8 cellular contexts compared by ENCODE assay signal in the genomic region with DNA sequence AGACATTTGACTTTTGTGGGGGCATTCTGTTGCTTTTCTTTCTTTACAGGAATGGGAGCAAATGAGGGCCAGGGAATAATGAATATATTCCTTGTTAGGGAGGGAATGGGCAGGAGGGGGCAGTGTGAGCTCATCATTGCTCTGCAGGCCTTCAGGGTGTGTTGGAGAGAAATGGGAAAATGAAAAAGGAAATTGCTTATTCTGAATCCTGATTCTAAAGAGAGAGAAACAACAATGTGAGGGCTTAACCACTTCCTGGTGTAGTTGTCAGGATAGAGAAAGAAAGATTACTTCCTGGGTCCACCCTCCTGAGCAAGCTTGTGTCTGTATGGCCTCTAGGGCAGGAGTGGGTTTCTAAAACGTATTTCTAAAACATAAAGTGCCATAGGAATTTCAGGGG. TPM values are rescaled to one million over a fixed set of nuclear protein-coding genes. Genes with fewer than 3 reads are reported as not detected.
DNase-seq lines count a peak whose midpoint lies in the region; ATAC-seq and TF ChIP-seq lines count a peak whose summit lies in the region.

No MANE protein-coding gene starts in this region.

- peak overlapping the region; percentile 65 for H3K4me3 Mint-ChIP-seq in stimulated activated naive CD8-positive, alpha-beta T cell treated with anti-CD3 and anti-CD28 coated beads, Interleukin-15, Interleukin-2, amounts not matched to agents 100 ng/mL and 50 ng/mL, for 24 hours

- peak overlapping the region; percentile 92 for H3K27ac Mint-ChIP-seq in stimulated activated naive CD8-positive, alpha-beta T cell treated with anti-CD3 and anti-CD28 coated beads, Interleukin-15, Interleukin-2, amounts not matched to agents 100 ng/mL and 50 ng/mL, for 24 hours

- H3K27me3 ChIP-seq in SK-N-SH (ENCODE audit: insufficient read depth): no peaks in the 10 kb centered on the region
- no peaks in the 10 kb centered on the region for H3K27me3 ChIP-seq in breast epithelium

- intact Hi-C loops in breast epithelium (cut with DNase I; ENCODE audit: low total_unique reads): no loop called here

- H3K4me3 ChIP-seq in SK-N-SH (ENCODE audit: low read depth in 2 of 2, low read length in 1 of 2) (no peak overlapping the region; a peak in 1 of 4 replicates), breast epithelium (no peak overlapping the region)

- H3K27me3 Mint-ChIP-seq in stimulated activated naive CD8-positive, alpha-beta T cell treated with anti-CD3 and anti-CD28 coated beads, Interleukin-15, Interleukin-2, amounts not matched to agents 100 ng/mL and 50 ng/mL, for 24 hours: no peaks in the 10 kb centered on the region

- TF ChIP-seq EP300 in SK-N-SH (IDR thresholded peaks at IDR 0.05; ENCODE audit: borderline replicate concordance in 1 of 2, low read depth in 1 of 2, low read length in 1 of 2): no peak

- H3K36me3 ChIP-seq in SK-N-SH (replicated peaks in 1 of 2; ENCODE audit: control insufficient read depth in 1 of 2, insufficient read depth in 2 of 2, low read length in 1 of 2) (peaks cover 0 to 39% of the 10 kb centered on the region in 2 experiments), breast epithelium (no peaks in the 10 kb centered on the region)

- TF ChIP-seq CTCF in SK-N-SH (IDR thresholded peaks at IDR 0.05): peak; percentile 76
- TF ChIP-seq CTCF in breast epithelium (IDR thresholded peaks at IDR 0.05): peak in 2 of 3 donors; percentile 52 to 60

- POLR2A ChIA-PET in SK-N-SH (lab: Yijun Ruan, JAX): no interaction called here

- TF ChIP-seq RAD21 in SK-N-SH (IDR thresholded peaks at IDR 0.05; ENCODE audit: low read length): peak; percentile 68

- CTCF ChIA-PET in SK-N-SH (lab: Yijun Ruan, JAX): interaction anchor here (0.7 to 1.7 kb wide), 8 partner anchors 19 to 937 kb away, joined by 3 to 6 read pairs (median 4); no protein-coding TSS in a partner anchor

- H3K4me1 Mint-ChIP-seq in stimulated activated naive CD8-positive, alpha-beta T cell treated with anti-CD3 and anti-CD28 coated beads, Interleukin-15, Interleukin-2, amounts not matched to agents 100 ng/mL and 50 ng/mL, for 24 hours (ENCODE audit: low read depth): peaks cover 67% of the 10 kb centered on the region

- TF ChIP-seq POLR2A in breast epithelium (IDR thresholded peaks at IDR 0.05): no peak

- H3F3A ChIP-seq in SK-N-SH (replicated peaks; ENCODE audit: insufficient read depth): no peaks in the 10 kb centered on the region

- no peaks in the 10 kb centered on the region for H4K20me1 ChIP-seq in SK-N-SH (ENCODE audit: insufficient read depth)

- H3K36me3 Mint-ChIP-seq in stimulated activated naive CD8-positive, alpha-beta T cell treated with anti-CD3 and anti-CD28 coated beads, Interleukin-15, Interleukin-2, amounts not matched to agents 100 ng/mL and 50 ng/mL, for 24 hours (ENCODE audit: low read depth): peaks cover 13% of the 10 kb centered on the region

- peak overlapping the region; percentile 48; the same call in 1 of the 2 replicates for H2AFZ ChIP-seq in SK-N-SH (ENCODE audit: low read depth)

- ATAC-seq in HG03571 (IDR thresholded peaks at IDR 0.05; ENCODE audit: unreplicated experiment) (peak; percentile 22), HG03432 (IDR thresholded peaks at IDR 0.05; ENCODE audit: unreplicated experiment) (no peak)

- no peaks in the 10 kb centered on the region for H3K9me2 ChIP-seq in SK-N-SH

- peaks cover 5% of the 10 kb centered on the region for H3K9me3 Mint-ChIP-seq in stimulated activated naive CD8-positive, alpha-beta T cell treated with anti-CD3 and anti-CD28 coated beads, Interleukin-15, Interleukin-2, amounts not matched to agents 100 ng/mL and 50 ng/mL, for 24 hours

- H3K27ac ChIP-seq in SK-N-SH (ENCODE audit: low read depth in 2 of 2, low read length in 1 of 2) (no peak overlapping the region), breast epithelium (peak overlapping the region in 1 of 2 donors; percentile 3)

- no peaks in the 10 kb centered on the region for H3K79me2 ChIP-seq in SK-N-SH (ENCODE audit: insufficient read depth)

- DNase-seq in NCI-H446 (lab: John Stamatoyannopoulos, UW) (peak; percentile 4 to 26), NCI-H446 treated with DMSO at 0.1 percent for 48 hours (lab: John Stamatoyannopoulos, UW) (no peak), SK-N-SH (peak; percentile 51), breast epithelium (ENCODE audit: low spot score in 2 of 2) (no peak), kidney glomerular epithelial cell (lab: John Stamatoyannopoulos, UW) (peak; percentile 71)

- H3K4me1 ChIP-seq in SK-N-SH (ENCODE audit: control insufficient read depth in 1 of 2, insufficient read depth in 2 of 2, low read depth in 1 of 2, low read length in 1 of 2): no peaks in the 10 kb centered on the region
- no peaks in the 10 kb centered on the region for H3K4me1 ChIP-seq in breast epithelium

- no peaks in the 10 kb centered on the region for H3K9me3 ChIP-seq in SK-N-SH
- no peaks in the 10 kb centered on the region for H3K9me3 ChIP-seq in breast epithelium

- H3K4me2 ChIP-seq in SK-N-SH: no peak overlapping the region

- 100% methylated on average over 1 of the region's 1 CpG for WGBS in SK-N-SH (ENCODE audit: low lambda C conversion rate)

- no peak overlapping the region for H3K9ac ChIP-seq in SK-N-SH

TF ChIP-seq in SK-N-SH, 30 proteins besides CTCF, POLR2A, EP300 and RAD21:
- TF ChIP-seq FOXM1 (IDR thresholded peaks at IDR 0.05; ENCODE audit: low read depth) (no peak), TCF12 (IDR thresholded peaks at IDR 0.05) (no peak), TEAD4 (IDR thresholded peaks at IDR 0.05; ENCODE audit: borderline replicate concordance, insufficient read depth) (no peak), GABPA (IDR thresholded peaks at IDR 0.05; ENCODE audit: low read depth) (no peak), SMC3 (IDR thresholded peaks at IDR 0.05; ENCODE audit: low read depth, low read length) (peak; percentile 50), FOSL2 (IDR thresholded peaks at IDR 0.05; ENCODE audit: borderline replicate concordance, low read depth) (no peak)
- TF ChIP-seq, protein P1, sequence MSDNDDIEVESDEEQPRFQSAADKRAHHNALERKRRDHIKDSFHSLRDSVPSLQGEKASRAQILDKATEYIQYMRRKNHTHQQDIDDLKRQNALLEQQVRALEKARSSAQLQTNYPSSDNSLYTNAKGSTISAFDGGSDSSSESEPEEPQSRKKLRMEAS (IDR thresholded peaks at IDR 0.05; ENCODE audit: low read depth): no peak
- TF ChIP-seq, protein P2, sequence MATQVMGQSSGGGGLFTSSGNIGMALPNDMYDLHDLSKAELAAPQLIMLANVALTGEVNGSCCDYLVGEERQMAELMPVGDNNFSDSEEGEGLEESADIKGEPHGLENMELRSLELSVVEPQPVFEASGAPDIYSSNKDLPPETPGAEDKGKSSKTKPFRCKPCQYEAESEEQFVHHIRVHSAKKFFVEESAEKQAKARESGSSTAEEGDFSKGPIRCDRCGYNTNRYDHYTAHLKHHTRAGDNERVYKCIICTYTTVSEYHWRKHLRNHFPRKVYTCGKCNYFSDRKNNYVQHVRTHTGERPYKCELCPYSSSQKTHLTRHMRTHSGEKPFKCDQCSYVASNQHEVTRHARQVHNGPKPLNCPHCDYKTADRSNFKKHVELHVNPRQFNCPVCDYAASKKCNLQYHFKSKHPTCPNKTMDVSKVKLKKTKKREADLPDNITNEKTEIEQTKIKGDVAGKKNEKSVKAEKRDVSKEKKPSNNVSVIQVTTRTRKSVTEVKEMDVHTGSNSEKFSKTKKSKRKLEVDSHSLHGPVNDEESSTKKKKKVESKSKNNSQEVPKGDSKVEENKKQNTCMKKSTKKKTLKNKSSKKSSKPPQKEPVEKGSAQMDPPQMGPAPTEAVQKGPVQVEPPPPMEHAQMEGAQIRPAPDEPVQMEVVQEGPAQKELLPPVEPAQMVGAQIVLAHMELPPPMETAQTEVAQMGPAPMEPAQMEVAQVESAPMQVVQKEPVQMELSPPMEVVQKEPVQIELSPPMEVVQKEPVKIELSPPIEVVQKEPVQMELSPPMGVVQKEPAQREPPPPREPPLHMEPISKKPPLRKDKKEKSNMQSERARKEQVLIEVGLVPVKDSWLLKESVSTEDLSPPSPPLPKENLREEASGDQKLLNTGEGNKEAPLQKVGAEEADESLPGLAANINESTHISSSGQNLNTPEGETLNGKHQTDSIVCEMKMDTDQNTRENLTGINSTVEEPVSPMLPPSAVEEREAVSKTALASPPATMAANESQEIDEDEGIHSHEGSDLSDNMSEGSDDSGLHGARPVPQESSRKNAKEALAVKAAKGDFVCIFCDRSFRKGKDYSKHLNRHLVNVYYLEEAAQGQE (IDR thresholded peaks at IDR 0.05; ENCODE audit: low read depth, low read length): no peak

RNA-seq across cellular contexts. Expression of a gene that starts 28.3 kb away (rescaled TPM):
- 13.4 and 17.5 TPM in 2 replicates for polyA plus RNA-seq in SK-N-SH (2012; rRNA removed)
- 9.1 and 11.0 TPM in 2 replicates for polyA plus RNA-seq in SK-N-SH (2012; cell fraction: cytosol; rRNA removed)
- polyA plus RNA-seq in SK-N-SH (2012; cell fraction: nucleus; rRNA removed): 26.6 and 32.0 TPM in 2 replicates
- 1 to 10 TPM in 2 of 3 donors, under 1 TPM in 1; 0.48 to 7.6 (median 5.6) TPM for total RNA-seq in breast epithelium

Comparison
In these comparisons a context has a peak if more than half of its experiments do, and no peak if none do; other contexts are left out.
1. DNase-seq: peak in NCI-H446 (2 of 2), SK-N-SH (single experiment) and kidney glomerular epithelial cell (single experiment); none in NCI-H446 treated with DMSO at 0.1 percent for 48 hours (single experiment) and breast epithelium (0 of 2).